Comparison of ENCODE assay signal across 8 cellular contexts in genomic region chr19:55116232-55117062, GRCh38. TPM values are rescaled to one million over a fixed set of nuclear protein-coding genes. Genes with fewer than 3 reads are reported as not detected.
DNase-seq lines count a peak whose midpoint lies in the region; TF ChIP-seq lines count a peak whose summit lies in the region.

No MANE protein-coding gene starts in this region.

- peak overlapping the region; percentile 26 for H4K8ac ChIP-seq in neuronal stem cell (ENCODE audit: low read depth, low read length)

- no CpG with 5 or more reads among the region's 32 CpGs for WGBS in neuronal stem cell (ENCODE audit: extremely low coverage in 2 of 2, insufficient read length in 2 of 2, insufficient replicate concordance in 1 of 2), 2 donors
- 0 to 1% methylated on average over 3 to 32 of the region's 32 CpGs for WGBS in transverse colon (ENCODE audit: low coverage in 1 of 2), 2 donors

- H3K4me3 Mint-ChIP-seq in activated naive CD4-positive, alpha-beta T cell treated with anti-CD3 and anti-CD28 coated beads, Interleukin-2, amount 50 U/mL, for 24 hours = peak overlapping the region; percentile 93

- no peak for TF ChIP-seq EP300 in transverse colon (IDR thresholded peaks at IDR 0.05; ENCODE audit: low read depth)

- H3K36me3 Mint-ChIP-seq in activated naive CD4-positive, alpha-beta T cell treated with anti-CD3 and anti-CD28 coated beads, Interleukin-2, amount 50 U/mL, for 24 hours = peaks cover 2% of the 10 kb centered on the region

- peak; percentile 84 to 89 for DNase-seq in AML-193 (lab: John Stamatoyannopoulos, UW)
- DNase-seq in GM20000 (ENCODE audit: low spot score) = peak; percentile 81
- DNase-seq in RKO (ENCODE audit: low spot score) = peak; percentile 80
- peak; percentile 73 for DNase-seq in globus pallidus (ENCODE audit: low spot score)
- DNase-seq in neuronal stem cell (ENCODE audit: low spot score) = no peak
- peak; percentile 69 for DNase-seq in transverse colon
- no peak for DNase-seq in NCI-H1092 treated with DMSO at 0.1 percent for 48 hours (lab: John Stamatoyannopoulos, UW)

- peak overlapping the region; percentile 16 for H2BK5ac ChIP-seq in neuronal stem cell (ENCODE audit: low read length)

- no peaks in the 10 kb centered on the region for H3K9me3 Mint-ChIP-seq in activated naive CD4-positive, alpha-beta T cell treated with anti-CD3 and anti-CD28 coated beads, Interleukin-2, amount 50 U/mL, for 24 hours

- H3K36me3 ChIP-seq in neuronal stem cell (replicated peaks in 1 of 2; ENCODE audit: control insufficient read depth in 2 of 2, insufficient read depth in 2 of 2, low read length in 2 of 2) (peaks cover 0 to 15% of the 10 kb centered on the region in 2 donors), transverse colon (no peaks in the 10 kb centered on the region)

- peaks cover 31% of the 10 kb centered on the region for H3K79me1 ChIP-seq in neuronal stem cell (ENCODE audit: low read depth, low read length)

- intact Hi-C loops in transverse colon (cut with DNase I; ENCODE audit: low total_unique reads) = loop anchor here (10.0 kb wide), 1 partner anchor 488 kb away; the partner anchor contains the start of genes ZNF524 and ZNF865

- H3K14ac ChIP-seq in neuronal stem cell (ENCODE audit: low read length) = peak overlapping the region; percentile 90

- no peak overlapping the region for H4K91ac ChIP-seq in neuronal stem cell (ENCODE audit: low read depth, low read length, poor library complexity)

- H3K4me1 Mint-ChIP-seq in activated naive CD4-positive, alpha-beta T cell treated with anti-CD3 and anti-CD28 coated beads, Interleukin-2, amount 50 U/mL, for 24 hours = peaks cover 25% of the 10 kb centered on the region

- H3K4me1 ChIP-seq in neuronal stem cell (ENCODE audit: control insufficient read depth in 2 of 2, insufficient read depth in 1 of 2, low read depth in 1 of 2, low read length in 2 of 2) (peaks cover 35 to 37% of the 10 kb centered on the region in 2 donors), transverse colon (peaks cover 30 to 50% (median 45%) of the 10 kb centered on the region in 4 donors)

- peak overlapping the region; percentile 99 for H3K9ac ChIP-seq in neuronal stem cell (ENCODE audit: low read depth, low read length, poor library complexity)

- H3K4me3 ChIP-seq in neuronal stem cell (ENCODE audit: low read length in 2 of 2) (peak overlapping the region; percentile 65 to 98), transverse colon (peak overlapping the region; percentile 69 to 95 (median 80))

- H3K27ac ChIP-seq in neuronal stem cell (replicated peaks; ENCODE audit: low read length) (no peak overlapping the region), transverse colon (peak overlapping the region; percentile 92 to 96 (median 95))

- peak overlapping the region; percentile 97 for H2AK5ac ChIP-seq in neuronal stem cell (ENCODE audit: low read depth, low read length)

- H2BK120ac ChIP-seq in neuronal stem cell (ENCODE audit: low read depth, low read length) = peak overlapping the region; percentile 32

- H2AFZ ChIP-seq in neuronal stem cell (ENCODE audit: low read length) = peak overlapping the region; percentile 9

- H3K27me3 ChIP-seq in neuronal stem cell (ENCODE audit: control insufficient read depth in 3 of 3, insufficient read depth in 3 of 3, low read depth in 1 of 3, low read length in 3 of 3) (peaks cover 0 to 6% (median 0%) of the 10 kb centered on the region in 3 experiments), transverse colon (no peaks in the 10 kb centered on the region)

- H3K27ac Mint-ChIP-seq in activated naive CD4-positive, alpha-beta T cell treated with anti-CD3 and anti-CD28 coated beads, Interleukin-2, amount 50 U/mL, for 24 hours = peak overlapping the region; percentile 88

- TF ChIP-seq POLR2A in transverse colon (IDR thresholded peaks at IDR 0.05) = peak; percentile 54

- no peak for TF ChIP-seq CTCF in GM20000 (IDR thresholded peaks at IDR 0.05; ENCODE audit: extremely low read depth, missing control alignments)
- TF ChIP-seq CTCF in transverse colon (IDR thresholded peaks at IDR 0.05) = no peak

- no peaks in the 10 kb centered on the region for H3K27me3 Mint-ChIP-seq in activated naive CD4-positive, alpha-beta T cell treated with anti-CD3 and anti-CD28 coated beads, Interleukin-2, amount 50 U/mL, for 24 hours

- peak overlapping the region; percentile 97 for H3K18ac ChIP-seq in neuronal stem cell (ENCODE audit: low read length)

- peak overlapping the region; percentile 83 for H3K23ac ChIP-seq in neuronal stem cell (ENCODE audit: low read depth, low read length, poor library complexity)

- H2BK15ac ChIP-seq in neuronal stem cell (ENCODE audit: low read length) = no peak overlapping the region

- H3K9me3 ChIP-seq in neuronal stem cell (replicated peaks in 1 of 2; ENCODE audit: control insufficient read depth in 2 of 2, insufficient read depth in 1 of 2, low read depth in 1 of 2, low read length in 2 of 2) = no peaks in the 10 kb centered on the region
- H3K9me3 ChIP-seq in transverse colon = no peaks in the 10 kb centered on the region

- H3K4me2 ChIP-seq in neuronal stem cell (ENCODE audit: insufficient read depth, low read length, poor library complexity, severe bottlenecking) = peak overlapping the region; percentile 99

- H3K4ac ChIP-seq in neuronal stem cell (ENCODE audit: low read length) = peak overlapping the region; percentile 66

- in situ Hi-C loops in transverse colon (cut with MboI; ENCODE audit: low pct_ligation_motif_present in 1 of 4, low pct_unique_long_range_greater_than_20kb in 1 of 4, low sequenced_read_pairs in 3 of 4) = no loop called here

- no peak overlapping the region for H2BK12ac ChIP-seq in neuronal stem cell (ENCODE audit: low read length)

RNA-seq across cellular contexts. Expression of gene PPP1R12C, which starts 1.0 kb away (rescaled TPM):
- polyA plus RNA-seq in neuronal stem cell (2013, experiment 1 of 2) = 45.4 TPM
- polyA plus RNA-seq in neuronal stem cell (2013, experiment 2 of 2) = 45.1 TPM
- 100 to 1,000 TPM; 101 to 350 (median 154) TPM for total RNA-seq in transverse colon

RNA-seq across cellular contexts. Expression of gene TNNT1, which starts 32.6 kb away (rescaled TPM):
- 81.1 TPM for polyA plus RNA-seq in neuronal stem cell (2013, experiment 1 of 2)
- polyA plus RNA-seq in neuronal stem cell (2013, experiment 2 of 2) = 76.8 TPM
- 1 to 10 TPM in 2 of 4 donors, not detected in 2; 1.6 to 4.1 TPM for total RNA-seq in transverse colon

RNA-seq across cellular contexts. Expression of gene EPS8L1, which starts 40.8 kb away (rescaled TPM):
- polyA plus RNA-seq in neuronal stem cell (2013, experiment 1 of 2) = 19.6 TPM
- polyA plus RNA-seq in neuronal stem cell (2013, experiment 2 of 2) = 18.4 TPM
- total RNA-seq in transverse colon = 100 to 1,000 TPM in 1 of 4 donors, 10 to 100 TPM in 3; 28.7 to 115 (median 49.1) TPM

RNA-seq across cellular contexts. Expression of gene TNNI3, which starts 41.1 kb away (rescaled TPM):
- 38.0 TPM for polyA plus RNA-seq in neuronal stem cell (2013, experiment 1 of 2)
- 36.6 TPM for polyA plus RNA-seq in neuronal stem cell (2013, experiment 2 of 2)
- not detected for total RNA-seq in transverse colon

RNA-seq across cellular contexts. Expression of gene DNAAF3, which starts 50.0 kb away (rescaled TPM):
- 6.3 TPM for polyA plus RNA-seq in neuronal stem cell (2013, experiment 1 of 2)
- polyA plus RNA-seq in neuronal stem cell (2013, experiment 2 of 2) = 6.0 TPM
- under 1 TPM in 2 of 4 donors, not detected in 2; 0.40 to 0.41 TPM for total RNA-seq in transverse colon

Comparison
In these comparisons a context has a peak if more than half of its experiments do, and no peak if none do; other contexts are left out.
1. DNase-seq: peak in AML-193 (2 of 2), GM20000 (single experiment), RKO (single experiment), globus pallidus (single experiment) and transverse colon (single experiment); none in neuronal stem cell (single experiment) and NCI-H1092 treated with DMSO at 0.1 percent for 48 hours (single experiment).